Comparison of ENCODE assay signal across 24 cellular contexts in the genomic region with DNA sequence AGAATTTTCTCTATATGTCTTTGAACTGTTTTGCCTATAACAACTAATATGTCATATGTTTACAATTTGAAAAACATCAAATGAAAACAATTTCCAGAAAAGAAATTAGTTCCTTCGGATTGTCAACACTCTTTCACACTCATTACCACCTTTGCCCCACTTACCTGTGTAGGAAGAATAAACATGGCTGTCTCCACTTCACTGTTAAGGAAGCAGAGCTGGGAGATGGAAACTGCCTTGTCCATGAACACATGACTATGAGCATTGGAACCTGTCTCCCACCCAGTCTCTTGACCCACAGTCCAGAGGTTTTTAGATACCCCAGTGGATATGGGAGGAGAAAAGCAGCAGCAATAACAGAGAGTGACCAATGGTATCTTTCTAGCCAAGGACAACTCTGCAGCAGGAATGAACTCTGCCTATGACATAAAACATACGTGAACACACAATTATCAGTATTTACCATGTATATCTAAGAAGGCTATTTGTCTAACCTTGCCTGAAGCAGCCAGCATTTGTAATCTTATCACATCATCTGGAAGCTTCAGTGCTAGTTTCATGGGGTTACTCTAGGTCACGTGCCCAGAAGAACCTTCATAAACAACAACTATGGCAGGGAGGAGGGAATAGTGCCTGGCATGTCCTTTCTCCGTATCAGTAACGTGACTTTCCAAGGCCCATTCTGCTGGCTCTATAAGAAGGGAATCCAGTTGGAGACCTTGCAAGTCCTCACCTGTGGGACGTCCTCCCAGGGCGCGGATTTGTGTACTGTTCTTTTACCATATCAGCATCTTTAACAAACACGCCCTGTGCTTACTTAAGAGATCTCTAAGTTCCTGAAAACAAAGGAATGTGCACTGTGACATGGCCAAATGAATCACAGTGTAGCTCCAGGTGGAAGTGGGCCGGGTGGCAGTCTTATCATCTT.
A peak's percentile ranks its signal among the peaks of the same experiment; 100 is the strongest.
DNase-seq lines count a peak whose midpoint lies in the region; ATAC-seq, FAIRE-seq and TF ChIP-seq lines count a peak whose summit lies in the region.
"Had no signal": no experiment of that assay in that cellular context is flagged by ENCODE, and none has a peak within 500 bp of the region (broad histone marks: within the 10 kb centered on the region; RNA-seq: fewer than 3 reads in every experiment).

No MANE protein-coding gene starts in this region.

- H4K91ac ChIP-seq in H1 (replicated peaks; ENCODE audit: insufficient read length, low read length), result no peak overlapping the region

- H2BK12ac ChIP-seq in H1 (ENCODE audit: low read depth, low read length), result peak overlapping the region; percentile 41; the same call in 1 of the 2 replicates

- H4K20me1 ChIP-seq in PC-3 (ENCODE audit: low read length), result no peaks in the 10 kb centered on the region
- no peaks in the 10 kb centered on the region for H4K20me1 ChIP-seq in H1 (replicated peaks in 1 of 2; ENCODE audit: control insufficient read depth in 1 of 2, insufficient read depth in 2 of 2, low read length in 2 of 2)

- no peak overlapping the region for H3K14ac ChIP-seq in H1 (ENCODE audit: insufficient read length)

- TF ChIP-seq POLR2A in H1 (IDR thresholded peaks at IDR 0.05; ENCODE audit: control extremely low read depth in 1 of 2, low read depth in 2 of 2, low read length in 2 of 2) (no peak), thyroid gland (IDR thresholded peaks at IDR 0.05) (no peak)

- TF ChIP-seq EP300 in H1 (IDR thresholded peaks at IDR 0.05; ENCODE audit: borderline replicate concordance in 1 of 2, low read depth in 2 of 2, low read length in 2 of 2), result no peak

- no peak overlapping the region for H3K4ac ChIP-seq in H1 (replicated peaks; ENCODE audit: insufficient read length, low read depth, low read length)

- H3K27ac ChIP-seq in PC-3 (ENCODE audit: low read length), result no peak overlapping the region
- H3K27ac ChIP-seq in H1 (ENCODE audit: low read depth, low read length), result no peak overlapping the region
- peak overlapping the region; percentile 41 for H3K27ac ChIP-seq in lower lobe of right lung
- H3K27ac ChIP-seq in thyroid gland, result peak overlapping the region in 1 of 3 donors; percentile 10
- H3K27ac ChIP-seq: adrenal gland, gastroesophageal sphincter, neutrophil, testis had no signal

- no peaks in the 10 kb centered on the region for H3K9me2 ChIP-seq in PC-3 (replicated peaks; ENCODE audit: low read length)

- H3K23me2 ChIP-seq in H1 (ENCODE audit: low read depth, low read length), result no peaks in the 10 kb centered on the region

- CTCF ChIA-PET in PC-3 (lab: Charles Lee) (no interaction called here), H1 (lab: Charles Lee; ENCODE audit: partially characterized antibody) (no interaction called here)

- POLR2A ChIA-PET in PC-3 (lab: Charles Lee; ENCODE audit: unreplicated experiment), result no interaction called here
- POLR2A ChIA-PET in H1 (lab: Charles Lee; ENCODE audit: partially characterized antibody), result no interaction called here

- H3K36me3 ChIP-seq in PC-3 (ENCODE audit: low read depth, low read length) (no peaks in the 10 kb centered on the region), H1 (ENCODE audit: control insufficient read depth in 2 of 4, insufficient read depth in 4 of 4, low read length in 3 of 4) (no peaks in the 10 kb centered on the region), lower lobe of right lung (no peaks in the 10 kb centered on the region), thyroid gland (no peaks in the 10 kb centered on the region)
- H3K36me3 ChIP-seq: adrenal gland, gastroesophageal sphincter, neutrophil had no signal

- ATAC-seq in PC-3, result no peak
- peak; percentile 94 for ATAC-seq in lower lobe of right lung
- ATAC-seq: CD8-positive, alpha-beta T cell; gastroesophageal sphincter; sciatic nerve; stimulated activated effector memory CD8-positive, alpha-beta T cell treated with anti-CD3 and anti-CD28 coated beads, Interleukin-12 subunit alpha, Interleukin-12 subunit beta, amount 100 ng/mL, for 72 hours had no signal

- no peak overlapping the region for H3K4me2 ChIP-seq in PC-3 (ENCODE audit: low read length)
- H3K4me2 ChIP-seq in H1 (ENCODE audit: insufficient read depth in 1 of 2, low read depth in 2 of 2, low read length in 2 of 2), result no peak overlapping the region

- no peak overlapping the region for H3K23ac ChIP-seq in H1 (ENCODE audit: insufficient read length)

- BruUV-seq in PC-3 (replicated peaks; lab: Mats Ljungman, UMichigan), result no TSS peak

- intact Hi-C loops in PC-3 (cut with micrococcal nuclease), result no loop called here
- intact Hi-C loops in lower lobe of right lung (cut with DNase I), result no loop called here
- intact Hi-C loops in thyroid gland (cut with DNase I), result no loop called here

- H3K36me3 Mint-ChIP-seq in HFFc6 (ENCODE audit: low read depth), result no peaks in the 10 kb centered on the region
- H3K36me3 Mint-ChIP-seq: CD8-positive, alpha-beta T cell; IgD-negative memory B cell; stimulated activated effector memory CD8-positive, alpha-beta T cell treated with anti-CD3 and anti-CD28 coated beads, Interleukin-12 subunit alpha, Interleukin-12 subunit beta, amount 100 ng/mL, for 72 hours had no signal

- H3K79me1 ChIP-seq in H1 (ENCODE audit: low read depth, low read length), result no peaks in the 10 kb centered on the region

- H3K18ac ChIP-seq in H1 (ENCODE audit: extremely low read depth, low read length), result peak overlapping the region; percentile 9; the same call in 1 of the 2 replicates

- peak; percentile 12 for DNase-seq in PC-3
- no peak for DNase-seq in H1 (ENCODE audit: low read depth in 1 of 2, low spot score in 2 of 2)
- DNase-seq in lower lobe of right lung, result peak; percentile 78
- peak; percentile 26 to 35 for DNase-seq in thyroid gland
- no peak for DNase-seq in HTR-8/SVneo (ENCODE audit: insufficient read length, low spot score)
- no peak for DNase-seq in pons (ENCODE audit: low spot score)
- no peak for DNase-seq in HFFc6
- no peak for DNase-seq in kidney glomerular epithelial cell (lab: John Stamatoyannopoulos, UW)
- DNase-seq: activated CD4-positive, alpha-beta T cell treated with anti-CD3 and anti-CD28 coated beads, Interleukin-2, amount 50 U/mL, for 48 hours; caudate nucleus; CD8-positive, alpha-beta T cell; GOT3; MM.1S; NCI-H1694; NCI-H2227 treated with DMSO at 0.1 percent for 48 hours; T-helper 2 cell; testis had no signal

- H3K9me3 ChIP-seq in PC-3 (ENCODE audit: low read length) (no peaks in the 10 kb centered on the region), H1 (ENCODE audit: insufficient read depth in 2 of 2, low read depth in 1 of 2, low read length in 1 of 2) (no peaks in the 10 kb centered on the region), lower lobe of right lung (no peaks in the 10 kb centered on the region), thyroid gland (no peaks in the 10 kb centered on the region)
- H3K9me3 ChIP-seq: adrenal gland, gastroesophageal sphincter, neutrophil, testis had no signal

- H3K9ac ChIP-seq in PC-3 (ENCODE audit: low read length) (no peak overlapping the region), H1 (replicated peaks in 1 of 4; ENCODE audit: extremely low read depth in 1 of 4, low read depth in 3 of 4, low read length in 3 of 4) (no peak overlapping the region)

- no peaks in the 10 kb centered on the region for H3K9me3 Mint-ChIP-seq in HFFc6
- H3K9me3 Mint-ChIP-seq: CD8-positive, alpha-beta T cell; IgD-negative memory B cell; stimulated activated effector memory CD8-positive, alpha-beta T cell treated with anti-CD3 and anti-CD28 coated beads, Interleukin-12 subunit alpha, Interleukin-12 subunit beta, amount 100 ng/mL, for 72 hours had no signal

- H3K27ac Mint-ChIP-seq in HFFc6, result no peak overlapping the region
- H3K27ac Mint-ChIP-seq: CD8-positive, alpha-beta T cell; IgD-negative memory B cell; stimulated activated effector memory CD8-positive, alpha-beta T cell treated with anti-CD3 and anti-CD28 coated beads, Interleukin-12 subunit alpha, Interleukin-12 subunit beta, amount 100 ng/mL, for 72 hours had no signal

- no peaks in the 10 kb centered on the region for H3F3A ChIP-seq in PC-3 (ENCODE audit: low read length, unreplicated experiment)

- H2AFZ ChIP-seq in PC-3 (ENCODE audit: low read length), result no peak overlapping the region; the same call in 1 of the 2 replicates
- H2AFZ ChIP-seq in H1 (ENCODE audit: low read length), result no peak overlapping the region

- 0 out of 2 replicates have a peak overlapping the region, but pooled peaks have one; percentile 31 for H2BK15ac ChIP-seq in H1 (ENCODE audit: low read length)

- H4K5ac ChIP-seq in H1 (ENCODE audit: insufficient read length, low read depth, low read length), result no peak overlapping the region

- FAIRE-seq in H1 (lab: Jason Lieb, UNC) (no peak), HTR-8/SVneo (lab: Jason Lieb, UNC) (no peak)
- FAIRE-seq: GM12891 had no signal

- peaks cover 14% of the 10 kb centered on the region; the same call in 1 of the 2 replicates for H3K4me1 Mint-ChIP-seq in HFFc6 (ENCODE audit: low read depth)
- H3K4me1 Mint-ChIP-seq: stimulated activated effector memory CD8-positive, alpha-beta T cell treated with anti-CD3 and anti-CD28 coated beads, Interleukin-12 subunit alpha, Interleukin-12 subunit beta, amount 100 ng/mL, for 72 hours had no signal

- no peak overlapping the region for H2BK5ac ChIP-seq in H1 (ENCODE audit: low read depth, low read length)

- H3K27me3 ChIP-seq in PC-3 (ENCODE audit: low read length), result no peaks in the 10 kb centered on the region
- H3K27me3 ChIP-seq in H1 (replicated peaks in 1 of 4; ENCODE audit: control insufficient read depth in 3 of 4, extremely low read depth in 1 of 4, insufficient read depth in 3 of 4, low read length in 3 of 4), result no peaks in the 10 kb centered on the region
- no peaks in the 10 kb centered on the region for H3K27me3 ChIP-seq in lower lobe of right lung (ENCODE audit: low read depth)
- H3K27me3 ChIP-seq in thyroid gland, result no peaks in the 10 kb centered on the region
- H3K27me3 ChIP-seq: adrenal gland, gastroesophageal sphincter, neutrophil, testis had no signal

- H3K4me3 ChIP-seq in PC-3 (ENCODE audit: low read length) (no peak overlapping the region), H1 (ENCODE audit: extremely low read depth in 1 of 4, insufficient read depth in 2 of 4, low read depth in 3 of 4, low read length in 4 of 4) (no peak overlapping the region), lower lobe of right lung (no peak overlapping the region), thyroid gland (replicated peaks in 1 of 3) (no peak overlapping the region)
- H3K4me3 ChIP-seq: adrenal gland, gastroesophageal sphincter, testis had no signal

- no peak overlapping the region for H2AK5ac ChIP-seq in H1 (ENCODE audit: low read depth, low read length)

- H3K4me3 Mint-ChIP-seq in HFFc6, result no peak overlapping the region
- H3K4me3 Mint-ChIP-seq: CD8-positive, alpha-beta T cell; stimulated activated effector memory CD8-positive, alpha-beta T cell treated with anti-CD3 and anti-CD28 coated beads, Interleukin-12 subunit alpha, Interleukin-12 subunit beta, amount 100 ng/mL, for 72 hours had no signal

- H3K4me1 ChIP-seq in PC-3 (ENCODE audit: insufficient read depth, low read length) (0 out of 2 replicates have a peak, but pooled peaks cover 5% of the 10 kb centered on the region), H1 (replicated peaks in 1 of 4; ENCODE audit: control insufficient read depth in 3 of 4, insufficient read depth in 4 of 4, low read length in 3 of 4) (peaks cover 0 to 4% (median 3%) of the 10 kb centered on the region in 4 experiments; a peak in 3 of 7 replicates), lower lobe of right lung (no peaks in the 10 kb centered on the region), thyroid gland (peaks cover 11 to 18% of the 10 kb centered on the region in 2 donors)
- H3K4me1 ChIP-seq: adrenal gland, gastroesophageal sphincter, testis had no signal

- H4K8ac ChIP-seq in H1 (ENCODE audit: extremely low read depth, insufficient read depth, low read length), result no peak overlapping the region

- 89% methylated on average over 10 of the region's 10 CpGs; no CpG with 5 or more reads in 1 of the 2 experiments for WGBS in H1 (ENCODE audit: extremely low coverage in 1 of 2, insufficient coverage in 1 of 2, insufficient read length in 1 of 2, insufficient replicate concordance in 2 of 2, low coverage in 1 of 2, low lambda C conversion rate in 2 of 2, missing lambda C conversion rate in 1 of 2), 2 experiments
- 64 to 72% methylated on average over 10 of the region's 10 CpGs for WGBS in thyroid gland, 2 donors

- no peak for TF ChIP-seq RAD21 in H1 (IDR thresholded peaks at IDR 0.05 in 1 of 2, conservative IDR thresholded peaks at IDR 0.05 in 1 of 2; ENCODE audit: low read depth in 2 of 2, low read length in 2 of 2)

- TF ChIP-seq CTCF in PC-3 (conservative IDR thresholded peaks at IDR 0.05; ENCODE audit: low read depth, low read length) (no peak), H1 (IDR thresholded peaks at IDR 0.05; ENCODE audit: control extremely low read depth in 1 of 3, insufficient read depth in 1 of 3, low read depth in 1 of 3, low read length in 3 of 3) (no peak), lower lobe of right lung (IDR thresholded peaks at IDR 0.05) (no peak), thyroid gland (IDR thresholded peaks at IDR 0.05) (no peak), HFFc6 (IDR thresholded peaks at IDR 0.05) (no peak)

- H3K56ac ChIP-seq in H1 (replicated peaks; ENCODE audit: insufficient read length, low read depth, low read length), result no peak overlapping the region

- H2BK120ac ChIP-seq in H1 (replicated peaks; ENCODE audit: low read depth, low read length), result no peak overlapping the region

- H3K79me2 ChIP-seq in PC-3 (ENCODE audit: low read length) (no peaks in the 10 kb centered on the region), H1 (ENCODE audit: control insufficient read depth in 1 of 2, insufficient read depth in 2 of 2, low read length in 2 of 2) (no peaks in the 10 kb centered on the region)

- peaks cover 2% of the 10 kb centered on the region for H3K27me3 Mint-ChIP-seq in HFFc6 (ENCODE audit: insufficient read depth)

- H2BK20ac ChIP-seq in H1 (ENCODE audit: low read length), result no peak overlapping the region

Comparison
In these comparisons a context has a peak if more than half of its experiments do, and no peak if none do; other contexts are left out.
1. DNase-seq: peak in PC-3 (single experiment), lower lobe of right lung (single experiment) and thyroid gland (2 of 2); none in H1 (0 of 2), HTR-8/SVneo (single experiment), pons (single experiment), HFFc6 (single experiment) and kidney glomerular epithelial cell (single experiment).